In the genomic region with DNA sequence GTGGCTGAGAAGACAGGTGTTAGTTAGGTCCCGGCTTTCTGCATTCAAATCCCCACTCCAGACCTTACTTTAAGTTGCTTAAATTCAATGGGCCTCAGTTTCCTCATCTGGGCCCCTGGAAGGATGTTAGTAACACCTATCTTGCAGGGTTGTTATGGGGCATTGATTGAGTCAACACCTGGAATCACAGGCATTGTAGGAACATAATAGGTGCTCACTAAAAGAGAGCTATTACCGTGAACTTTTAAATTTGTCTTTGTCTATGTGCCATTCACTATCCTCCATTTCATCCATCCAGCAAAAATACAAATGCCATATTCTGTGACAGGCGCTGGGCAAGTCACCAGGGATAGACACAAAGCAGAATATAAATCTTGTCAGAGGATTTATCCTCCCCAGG, we compare ENCODE assay signal across 18 cellular contexts. TPM values are rescaled to one million over a fixed set of nuclear protein-coding genes. Genes with fewer than 3 reads are reported as not detected.
DNase-seq lines count a peak whose midpoint lies in the region; ATAC-seq, FAIRE-seq and TF ChIP-seq lines count a peak whose summit lies in the region.
"Had no signal": no experiment of that assay in that cellular context is flagged by ENCODE, and none has a peak within 500 bp of the region (broad histone marks: within the 10 kb centered on the region; RNA-seq: fewer than 3 reads in every experiment).

No MANE protein-coding gene starts in this region.

- CTCF ChIA-PET in HEK293 (lab: Yijun Ruan, JAX): interaction anchor here (0.7 to 6.2 kb wide), 7 partner anchors 10 to 124 kb away, joined by 3 to 70 read pairs (median 6); partner anchors contain the start of gene EIF2D
- CTCF ChIA-PET in activated CD4-positive, alpha-beta memory T cell treated with anti-CD3 and anti-CD28 coated beads for 36 hours (lab: Charles Lee): interaction anchor here (0.7 to 2.9 kb wide), 3 partner anchors 11 to 42 kb away, joined by 3 to 39 read pairs (median 9); no protein-coding TSS in a partner anchor

- peak overlapping the region; percentile 66 for H3K4me2 ChIP-seq in keratinocyte (ENCODE audit: control insufficient read depth, extremely low read depth, insufficient read depth, low read depth, low read length)

- H3K9me1 ChIP-seq in keratinocyte (ENCODE audit: control insufficient read depth, extremely low read depth, insufficient read depth, low read length): no peaks in the 10 kb centered on the region

- no peaks in the 10 kb centered on the region for H3K9me3 Mint-ChIP-seq in activated CD4-positive, alpha-beta memory T cell treated with anti-CD3 and anti-CD28 coated beads for 36 hours
- H3K9me3 Mint-ChIP-seq: naive B cell had no signal

- no peak for FAIRE-seq in keratinocyte (lab: Jason Lieb, UNC)
- FAIRE-seq: HTR-8/SVneo had no signal

- in situ Hi-C loops in KBM-7 (cut with MboI; ENCODE audit: low pct_unique_long_range_greater_than_20kb, low sequenced_read_pairs): no loop called here

- no peaks in the 10 kb centered on the region for H3K27me3 ChIP-seq in ascending aorta
- no peaks in the 10 kb centered on the region for H3K27me3 ChIP-seq in keratinocyte (ENCODE audit: control insufficient read depth, extremely low read depth, insufficient read depth, low read length)
- H3K27me3 ChIP-seq: MG63 had no signal

- peaks cover 8% of the 10 kb centered on the region for H3K4me1 Mint-ChIP-seq in activated CD4-positive, alpha-beta memory T cell treated with anti-CD3 and anti-CD28 coated beads for 36 hours (ENCODE audit: low read depth)

- no peak overlapping the region for H3K4me3 Mint-ChIP-seq in activated CD4-positive, alpha-beta memory T cell treated with anti-CD3 and anti-CD28 coated beads for 36 hours
- H3K4me3 Mint-ChIP-seq: activated naive CD8-positive, alpha-beta T cell; naive B cell had no signal

- H3K9me3 ChIP-seq in HEK293 (ENCODE audit: control insufficient read depth, insufficient read depth, low read depth, low read length): no peaks in the 10 kb centered on the region
- H3K9me3 ChIP-seq in ascending aorta: no peaks in the 10 kb centered on the region
- no peaks in the 10 kb centered on the region for H3K9me3 ChIP-seq in keratinocyte (ENCODE audit: control insufficient read depth, low read depth, low read length)
- H3K9me3 ChIP-seq: MG63 had no signal

- dilution Hi-C loops in keratinocyte (cut with MboI; ENCODE audit: extremely low pct_ligation_motif_present, low sequenced_read_pairs): no loop called here

- ATAC-seq in HG02763 (IDR thresholded peaks at IDR 0.05; ENCODE audit: unreplicated experiment): no peak

- DNase-seq in ascending aorta (ENCODE audit: low spot score in 2 of 2) (no peak), keratinocyte (ENCODE audit: low read depth, low spot score) (no peak), KBM-7 (no peak), RPMI8226 (no peak)
- DNase-seq in activated CD4-positive, alpha-beta memory T cell treated with anti-CD3 and anti-CD28 coated beads for 36 hours: no peak
- DNase-seq: activated CD4-positive, alpha-beta T cell treated with anti-CD3 and anti-CD28 coated beads for 48 hours; caudate nucleus; DND-41; head of caudate nucleus; naive B cell; NCI-H2081 treated with DMSO at 0.1 percent for 48 hours; NCI-H774 had no signal

- no peak overlapping the region for H3K27ac Mint-ChIP-seq in activated CD4-positive, alpha-beta memory T cell treated with anti-CD3 and anti-CD28 coated beads for 36 hours
- H3K27ac Mint-ChIP-seq: activated naive CD8-positive, alpha-beta T cell had no signal

- no peak overlapping the region for H3K27ac ChIP-seq in HEK293 (ENCODE audit: extremely low read depth, low read depth, low read length)
- peak overlapping the region; percentile 71 to 75 for H3K27ac ChIP-seq in ascending aorta
- peak overlapping the region; percentile 85 for H3K27ac ChIP-seq in keratinocyte (ENCODE audit: control insufficient read depth, insufficient read depth, low read length)
- H3K27ac ChIP-seq in skin epidermis: peak overlapping the region in 17 of 21 experiments; percentile 18 to 86 (median 68)

- H3K36me3 ChIP-seq in HEK293 (ENCODE audit: control insufficient read depth in 2 of 2, insufficient read depth in 1 of 2, low read length in 2 of 2) (no peaks in the 10 kb centered on the region), ascending aorta (no peaks in the 10 kb centered on the region), keratinocyte (ENCODE audit: control insufficient read depth in 2 of 2, extremely low read depth in 1 of 2, insufficient read depth in 2 of 2, low read length in 2 of 2) (no peaks in the 10 kb centered on the region)
- H3K36me3 ChIP-seq: MG63 had no signal

- no peaks in the 10 kb centered on the region for H3K4me1 ChIP-seq in HEK293 (ENCODE audit: control insufficient read depth, insufficient read depth, low read length)
- H3K4me1 ChIP-seq in ascending aorta: peaks cover 11 to 28% of the 10 kb centered on the region in 2 donors
- H3K4me1 ChIP-seq in keratinocyte (ENCODE audit: control insufficient read depth, extremely low read depth, insufficient read depth, low read length): peaks cover 25% of the 10 kb centered on the region

- H3K4me3 ChIP-seq in HEK293 (ENCODE audit: low read depth, low read length) (no peak overlapping the region), ascending aorta (no peak overlapping the region), keratinocyte (ENCODE audit: control insufficient read depth in 2 of 3, extremely low read depth in 1 of 3, insufficient read depth in 2 of 3, low read depth in 1 of 3, low read length in 3 of 3) (no peak overlapping the region), skin epidermis (no peak overlapping the region)
- H3K4me3 ChIP-seq: MG63 had no signal

- H3K9ac ChIP-seq in keratinocyte (ENCODE audit: control insufficient read depth, extremely low read depth, insufficient read depth, low read length): peak overlapping the region; percentile 65

- no peak overlapping the region for H2AFZ ChIP-seq in keratinocyte (ENCODE audit: control insufficient read depth, low read length)

- no peaks in the 10 kb centered on the region for H3K36me3 Mint-ChIP-seq in activated CD4-positive, alpha-beta memory T cell treated with anti-CD3 and anti-CD28 coated beads for 36 hours
- H3K36me3 Mint-ChIP-seq: activated naive CD8-positive, alpha-beta T cell; naive B cell had no signal

- H4K20me1 ChIP-seq in keratinocyte (ENCODE audit: control insufficient read depth, extremely low read depth, insufficient read depth, low read length): no peaks in the 10 kb centered on the region

- TF ChIP-seq CTCF in HEK293 (tag by site-specific recombination; IDR thresholded peaks at IDR 0.05) (no peak), ascending aorta (IDR thresholded peaks at IDR 0.05) (no peak), keratinocyte (optimal IDR thresholded peaks at IDR 0.05 in 1 of 3, IDR thresholded peaks at IDR 0.05 in 1 of 3, conservative IDR thresholded peaks at IDR 0.05 in 1 of 3; ENCODE audit: extremely low read depth in 1 of 3, insufficient read depth in 2 of 3, low read length in 3 of 3) (no peak)

- intact Hi-C loops in ascending aorta (cut with DNase I): no loop called here
- intact Hi-C loops in activated CD4-positive, alpha-beta memory T cell treated with anti-CD3 and anti-CD28 coated beads for 36 hours (cut with micrococcal nuclease): no loop called here

- no peaks in the 10 kb centered on the region for H3K27me3 Mint-ChIP-seq in activated CD4-positive, alpha-beta memory T cell treated with anti-CD3 and anti-CD28 coated beads for 36 hours

- no peaks in the 10 kb centered on the region for H3K79me2 ChIP-seq in keratinocyte (ENCODE audit: control insufficient read depth, insufficient read depth, low read length)

- POLR2A ChIA-PET in HEK293 (lab: Yijun Ruan, JAX): interaction anchor here (1.5 to 2.4 kb wide), 3 partner anchors 10 to 39 kb away, joined by 4 to 9 read pairs (median 7); partner anchors contain the start of genes DYRK3 and MAPKAPK2
- POLR2A ChIA-PET in activated CD4-positive, alpha-beta memory T cell treated with anti-CD3 and anti-CD28 coated beads for 36 hours (lab: Charles Lee): no interaction called here

TF ChIP-seq in HEK293, 187 proteins besides CTCF, POLR2A, EP300 and RAD21:
- peak; percentile 78 for TF ChIP-seq ZNF664 (tag by site-specific recombination; IDR thresholded peaks at IDR 0.05)
- no peak for TF ChIP-seq ZFP3 (tag by site-specific recombination; IDR thresholded peaks at IDR 0.05; ENCODE audit: low read depth)

RNA-seq across cellular contexts. Expression of gene MAPKAPK2, which starts 10.5 kb away (rescaled TPM):
- total RNA-seq in ascending aorta: 35.3 TPM
- 41.5 to 67.0 TPM (median 42.1 TPM) in 3 replicates for polyA plus RNA-seq in keratinocyte
- polyA plus RNA-seq in keratinocyte (2011; ENCODE audit: low read depth): 21.7 TPM
- polyA plus RNA-seq in keratinocyte (2011; cell fraction: cytosol; rRNA removed): 60.1 and 61.0 TPM in 2 replicates
- polyA plus RNA-seq in keratinocyte (2011; cell fraction: nucleus; rRNA removed): 49.3 and 51.2 TPM in 2 replicates
- 44.0 and 47.9 TPM in 2 replicates for polyA plus RNA-seq in keratinocyte (2012; ENCODE audit: low replicate concordance)
- 52.2 to 83.1 TPM (median 53.9 TPM) in 3 replicates for polyA minus RNA-seq in keratinocyte
- polyA minus RNA-seq in keratinocyte (2011; cell fraction: cytosol; rRNA and poly(A)+ RNA removed): 45.8 TPM
- polyA minus RNA-seq in keratinocyte (2011; cell fraction: nucleus; rRNA and poly(A)+ RNA removed): 18.9 and 26.6 TPM in 2 replicates
- total RNA-seq in activated CD4-positive, alpha-beta memory T cell treated with anti-CD3 and anti-CD28 coated beads for 36 hours: 10 to 100 TPM; 96.9 to 97.4 TPM

RNA-seq across cellular contexts. Expression of gene DYRK3, which starts 38.9 kb away (rescaled TPM):
- total RNA-seq in ascending aorta: 17.9 TPM
- polyA plus RNA-seq in keratinocyte: 9.9 to 15.0 TPM (median 11.8 TPM) in 3 replicates
- polyA plus RNA-seq in keratinocyte (2011; ENCODE audit: low read depth): 5.2 TPM
- polyA plus RNA-seq in keratinocyte (2011; cell fraction: cytosol; rRNA removed): 7.7 and 11.3 TPM in 2 replicates
- 12.3 and 13.7 TPM in 2 replicates for polyA plus RNA-seq in keratinocyte (2011; cell fraction: nucleus; rRNA removed)
- polyA plus RNA-seq in keratinocyte (2012; ENCODE audit: low replicate concordance): 5.4 and 14.0 TPM in 2 replicates
- 9.4 to 17.9 TPM (median 14.7 TPM) in 3 replicates for polyA minus RNA-seq in keratinocyte
- polyA minus RNA-seq in keratinocyte (2011; cell fraction: cytosol; rRNA and poly(A)+ RNA removed): 15.3 TPM
- 13.9 and 24.7 TPM in 2 replicates for polyA minus RNA-seq in keratinocyte (2011; cell fraction: nucleus; rRNA and poly(A)+ RNA removed)
- total RNA-seq in activated CD4-positive, alpha-beta memory T cell treated with anti-CD3 and anti-CD28 coated beads for 36 hours: 10 to 100 TPM; 10.1 to 11.4 TPM
